In the genomic region with DNA sequence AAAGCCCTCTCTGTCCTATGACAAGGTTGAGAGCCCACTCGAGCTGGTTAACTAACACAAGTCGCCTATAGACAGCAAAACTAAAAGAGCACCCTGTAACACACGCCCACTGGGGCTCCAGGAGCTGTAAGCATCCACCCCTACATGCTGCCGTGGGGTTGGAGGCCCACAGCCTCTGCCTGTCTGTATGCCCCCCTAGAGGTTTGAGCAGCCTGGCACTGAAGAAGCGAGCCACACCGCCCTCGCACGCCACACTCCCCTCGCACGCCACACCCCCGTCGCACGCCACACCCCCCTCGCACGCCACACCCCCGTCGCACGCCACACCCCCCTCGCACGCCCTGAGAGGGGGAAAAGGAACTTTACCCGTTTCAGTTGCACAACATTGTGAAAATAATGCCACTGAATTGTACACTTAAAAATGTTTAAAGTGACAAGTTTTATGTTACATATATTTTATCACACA, we compare ENCODE assay signal across 8 cellular contexts. TPM values are rescaled to one million over a fixed set of nuclear protein-coding genes. Genes with fewer than 3 reads are reported as not detected.
DNase-seq lines count a peak whose midpoint lies in the region; ATAC-seq and TF ChIP-seq lines count a peak whose summit lies in the region.

No MANE protein-coding gene starts in this region.

- no peaks in the 10 kb centered on the region for H3K9me3 Mint-ChIP-seq in natural killer cell treated with Interleukin-12 subunit alpha and Interleukin-12 subunit beta and Interleukin-15 and Interleukin-18, amount 100 ng/mL, for 72 hours
- no peaks in the 10 kb centered on the region for H3K9me3 Mint-ChIP-seq in stimulated activated memory B cell treated with anti-CD40 and anti-IgM and Interleukin-4, amounts not matched to agents 10 μg/mL and 1 μg/mL and 100 μg/mL, for 72 hours

- ATAC-seq in HG03159 (IDR thresholded peaks at IDR 0.05; ENCODE audit: unreplicated experiment) (peak; percentile 56), esophagus mucosa (peak; percentile 98), HG03460 (IDR thresholded peaks at IDR 0.05; ENCODE audit: unreplicated experiment) (no peak)
- ATAC-seq in natural killer cell treated with Interleukin-12 subunit alpha and Interleukin-12 subunit beta and Interleukin-15 and Interleukin-18, amount 100 ng/mL, for 72 hours, result peak; percentile 99 to 100
- ATAC-seq in stimulated activated memory B cell treated with anti-CD40 and anti-IgM and Interleukin-4, amounts not matched to agents 10 μg/mL and 1 μg/mL and 100 μg/mL, for 72 hours, result peak; percentile 99

- no peak overlapping the region for H3K27ac ChIP-seq in DOHH2 (ENCODE audit: low read depth, low read length)

- peak overlapping the region; percentile 61 for H3K4me2 ChIP-seq in DOHH2 (ENCODE audit: low read length)

- no peaks in the 10 kb centered on the region for H3K27me3 ChIP-seq in DOHH2 (ENCODE audit: control insufficient read depth, low read length)
- peaks cover 23% of the 10 kb centered on the region for H3K27me3 ChIP-seq in NT2/D1 (ENCODE audit: insufficient read depth, insufficient read length)

- no peaks in the 10 kb centered on the region for H3K36me3 Mint-ChIP-seq in natural killer cell treated with Interleukin-12 subunit alpha and Interleukin-12 subunit beta and Interleukin-15 and Interleukin-18, amount 100 ng/mL, for 72 hours
- no peaks in the 10 kb centered on the region for H3K36me3 Mint-ChIP-seq in stimulated activated memory B cell treated with anti-CD40 and anti-IgM and Interleukin-4, amounts not matched to agents 10 μg/mL and 1 μg/mL and 100 μg/mL, for 72 hours

- no peak overlapping the region for H3K27ac Mint-ChIP-seq in natural killer cell treated with Interleukin-12 subunit alpha and Interleukin-12 subunit beta and Interleukin-15 and Interleukin-18, amount 100 ng/mL, for 72 hours
- peak overlapping the region; percentile 86 for H3K27ac Mint-ChIP-seq in stimulated activated memory B cell treated with anti-CD40 and anti-IgM and Interleukin-4, amounts not matched to agents 10 μg/mL and 1 μg/mL and 100 μg/mL, for 72 hours

- no peak overlapping the region for H3K9ac ChIP-seq in NT2/D1 (ENCODE audit: insufficient read length, low read depth)

- H3K4me1 ChIP-seq in DOHH2 (ENCODE audit: control insufficient read depth, low read length) (peaks cover 18% of the 10 kb centered on the region), NT2/D1 (ENCODE audit: insufficient read depth, insufficient read length) (no peaks in the 10 kb centered on the region)

- peaks cover 8 to 10% of the 10 kb centered on the region in 2 donors for H3K4me1 Mint-ChIP-seq in natural killer cell treated with Interleukin-12 subunit alpha and Interleukin-12 subunit beta and Interleukin-15 and Interleukin-18, amount 100 ng/mL, for 72 hours (ENCODE audit: low read depth in 2 of 2)
- H3K4me1 Mint-ChIP-seq in stimulated activated memory B cell treated with anti-CD40 and anti-IgM and Interleukin-4, amounts not matched to agents 10 μg/mL and 1 μg/mL and 100 μg/mL, for 72 hours, result peaks cover 24% of the 10 kb centered on the region

- H4K20me1 ChIP-seq in DOHH2 (ENCODE audit: control insufficient read depth, insufficient read depth, low read depth, low read length), result no peaks in the 10 kb centered on the region

- DNase-seq in NT2/D1 (ENCODE audit: low read depth, low spot score), result no peak
- peak; percentile 74 for DNase-seq in activated T-cell treated with anti-CD3 and anti-CD28 coated beads for 1 hour (ENCODE audit: low read depth)
- DNase-seq in natural killer cell treated with Interleukin-12 subunit alpha and Interleukin-12 subunit beta and Interleukin-15 and Interleukin-18, amount 100 ng/mL, for 72 hours (ENCODE audit: low spot score), result peak; percentile 77

- H3K36me3 ChIP-seq in DOHH2 (ENCODE audit: control insufficient read depth, low read length) (no peaks in the 10 kb centered on the region), NT2/D1 (ENCODE audit: insufficient read depth, insufficient read length, low read length) (no peaks in the 10 kb centered on the region)

- TF ChIP-seq CTCF in DOHH2 (IDR thresholded peaks at IDR 0.05; ENCODE audit: low read depth, low read length, poor library complexity, severe bottlenecking), result no peak

- H3K79me2 ChIP-seq in DOHH2 (ENCODE audit: control insufficient read depth, low read length), result no peaks in the 10 kb centered on the region

- peaks cover 7 to 8% of the 10 kb centered on the region in 2 donors for H3K27me3 Mint-ChIP-seq in natural killer cell treated with Interleukin-12 subunit alpha and Interleukin-12 subunit beta and Interleukin-15 and Interleukin-18, amount 100 ng/mL, for 72 hours
- no peaks in the 10 kb centered on the region for H3K27me3 Mint-ChIP-seq in stimulated activated memory B cell treated with anti-CD40 and anti-IgM and Interleukin-4, amounts not matched to agents 10 μg/mL and 1 μg/mL and 100 μg/mL, for 72 hours

- peak overlapping the region; percentile 48 for H3K4me3 ChIP-seq in DOHH2 (ENCODE audit: low read length)
- peak overlapping the region; percentile 5 for H3K4me3 ChIP-seq in NT2/D1 (ENCODE audit: insufficient read length, low read depth)

- peaks cover 7% of the 10 kb centered on the region for H3F3A ChIP-seq in DOHH2 (ENCODE audit: control insufficient read depth, insufficient read depth)

- peak overlapping the region; percentile 74 for H3K4me3 Mint-ChIP-seq in natural killer cell treated with Interleukin-12 subunit alpha and Interleukin-12 subunit beta and Interleukin-15 and Interleukin-18, amount 100 ng/mL, for 72 hours
- peak overlapping the region; percentile 72 for H3K4me3 Mint-ChIP-seq in stimulated activated memory B cell treated with anti-CD40 and anti-IgM and Interleukin-4, amounts not matched to agents 10 μg/mL and 1 μg/mL and 100 μg/mL, for 72 hours

- no peaks in the 10 kb centered on the region for H3K9me2 ChIP-seq in DOHH2 (replicated peaks; ENCODE audit: control insufficient read depth, low read length)

- no peaks in the 10 kb centered on the region for H3K9me3 ChIP-seq in DOHH2 (ENCODE audit: control insufficient read depth, insufficient read depth, low read length)
- no peaks in the 10 kb centered on the region for H3K9me3 ChIP-seq in NT2/D1 (ENCODE audit: insufficient read depth, low read length)

RNA-seq across cellular contexts. Expression of a gene that starts 13.2 kb away (rescaled TPM):
- total RNA-seq in esophagus mucosa, result 28.2 TPM
- total RNA-seq in natural killer cell treated with Interleukin-12 subunit alpha and Interleukin-12 subunit beta and Interleukin-15 and Interleukin-18, amount 100 ng/mL, for 72 hours, result 10 to 100 TPM; 26.1 to 29.1 TPM

RNA-seq across cellular contexts. Expression of a gene that starts 29.7 kb away (rescaled TPM):
- total RNA-seq in esophagus mucosa, result 7.7 TPM
- total RNA-seq in natural killer cell treated with Interleukin-12 subunit alpha and Interleukin-12 subunit beta and Interleukin-15 and Interleukin-18, amount 100 ng/mL, for 72 hours, result 10 to 100 TPM; 10.3 to 15.1 TPM

RNA-seq across cellular contexts. Expression of a gene that starts 37.9 kb away (rescaled TPM):
- 61.6 TPM for total RNA-seq in esophagus mucosa
- total RNA-seq in natural killer cell treated with Interleukin-12 subunit alpha and Interleukin-12 subunit beta and Interleukin-15 and Interleukin-18, amount 100 ng/mL, for 72 hours, result 10 to 100 TPM; 54.3 to 68.1 TPM

RNA-seq across cellular contexts. Expression of a gene that starts 47.5 kb away (rescaled TPM):
- 48.9 TPM for total RNA-seq in esophagus mucosa
- 100 to 1,000 TPM; 117 to 120 TPM for total RNA-seq in natural killer cell treated with Interleukin-12 subunit alpha and Interleukin-12 subunit beta and Interleukin-15 and Interleukin-18, amount 100 ng/mL, for 72 hours
